ENCODE assay signal across 19 cellular contexts in genomic region chr17:20573216-20573615, GRCh38. TPM values are rescaled to one million over a fixed set of nuclear protein-coding genes. Genes with fewer than 3 reads are reported as not detected.
"Had no signal": no experiment of that assay in that cellular context is flagged by ENCODE, and none has a peak within 500 bp of the region (broad histone marks: within the 10 kb centered on the region; RNA-seq: fewer than 3 reads in every experiment).

No MANE protein-coding gene starts in this region.

RNA-seq across cellular contexts. Expression of gene CDRT15L2, which starts 6.3 kb away (rescaled TPM):
- total RNA-seq: naive thymus-derived CD4-positive, alpha-beta T cell; natural killer cell; occipital lobe; osteoblast; ovary; progenitor cell of endocrine pancreas; psoas muscle; renal cortical epithelial cell; sciatic nerve; smooth muscle cell; spleen; stomach; subcutaneous adipose tissue; temporal lobe; thoracic aorta; thyroid gland; tibial nerve; upper lobe of left lung; vagina had no signal
